11 cellular contexts compared by ENCODE assay signal in the genomic region with DNA sequence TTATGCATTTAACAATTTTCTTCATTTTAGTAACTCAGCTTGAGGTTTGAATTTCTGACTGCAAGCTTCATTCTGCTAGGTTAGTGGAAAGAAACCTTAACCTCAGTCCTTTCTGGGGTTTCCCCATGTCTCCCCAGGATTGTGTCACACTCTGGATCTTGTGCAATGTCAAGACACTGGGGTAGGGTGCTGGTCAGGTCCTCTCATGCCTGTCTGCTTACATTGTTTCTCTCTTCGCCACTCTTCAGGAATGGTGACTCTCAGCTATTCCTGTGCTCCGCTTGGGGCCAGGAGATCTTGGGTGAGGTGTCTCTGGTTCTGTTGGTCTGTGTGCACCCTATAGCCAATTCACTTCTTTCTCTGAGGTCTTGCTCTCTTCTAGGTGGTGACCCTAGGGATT. TPM values are rescaled to one million over a fixed set of nuclear protein-coding genes. Genes with fewer than 3 reads are reported as not detected.
A peak's percentile ranks its signal among the peaks of the same experiment; 100 is the strongest.
DNase-seq lines count a peak whose midpoint lies in the region; ATAC-seq and TF ChIP-seq lines count a peak whose summit lies in the region.
"Had no signal": no experiment of that assay in that cellular context is flagged by ENCODE, and none has a peak within 500 bp of the region (broad histone marks: within the 10 kb centered on the region; RNA-seq: fewer than 3 reads in every experiment).

No MANE protein-coding gene starts in this region.

- no peaks in the 10 kb centered on the region for H3K27me3 Mint-ChIP-seq in activated T-helper 1 cell treated with anti-CD3 and anti-CD28 coated beads, Interleukin-12 subunit alpha, Interleukin-12 subunit beta, Interleukin-2, Interleukin-4 antibody, amounts not matched to agents 30 ng/mL and 10 ng/mL and 1 ng/mL, durations not matched to agents 14 hours and 24 hours and 36 hours (ENCODE audit: insufficient read depth)
- H3K27me3 Mint-ChIP-seq in endothelial cell (ENCODE audit: unreplicated experiment): no peaks in the 10 kb centered on the region

- H3K4me1 ChIP-seq in lower lobe of right lung: no peaks in the 10 kb centered on the region
- H3K4me1 ChIP-seq: foreskin keratinocyte, parathyroid adenoma had no signal

- H3K4me3 ChIP-seq in lower lobe of right lung: no peak overlapping the region

- peak overlapping the region; percentile 86 for H3K27ac Mint-ChIP-seq in activated T-helper 1 cell treated with anti-CD3 and anti-CD28 coated beads, Interleukin-12 subunit alpha, Interleukin-12 subunit beta, Interleukin-2, Interleukin-4 antibody, amounts not matched to agents 30 ng/mL and 10 ng/mL and 1 ng/mL, durations not matched to agents 14 hours and 24 hours and 36 hours
- no peak overlapping the region for H3K27ac Mint-ChIP-seq in endothelial cell (ENCODE audit: unreplicated experiment)

- DNase-seq in Ammon's horn (ENCODE audit: low spot score) (peak; percentile 39), lower lobe of right lung (no peak), endothelial cell (ENCODE audit: low spot score) (no peak), DMS53 (lab: John Stamatoyannopoulos, UW) (no peak), NCI-H69 (lab: John Stamatoyannopoulos, UW) (no peak)
- peak; percentile 69 for DNase-seq in activated T-helper 1 cell treated with anti-CD3 and anti-CD28 coated beads, Interleukin-12 subunit alpha, Interleukin-12 subunit beta, Interleukin-2, Interleukin-4 antibody, amounts not matched to agents 30 ng/mL and 10 ng/mL and 1 ng/mL, durations not matched to agents 14 hours and 24 hours and 36 hours (ENCODE audit: low spot score)
- DNase-seq: NCI-H2029 treated with DMSO at 0.1 percent for 48 hours had no signal

- H3K4me3 Mint-ChIP-seq in activated T-helper 1 cell treated with anti-CD3 and anti-CD28 coated beads, Interleukin-12 subunit alpha, Interleukin-12 subunit beta, Interleukin-2, Interleukin-4 antibody, amounts not matched to agents 30 ng/mL and 10 ng/mL and 1 ng/mL, durations not matched to agents 14 hours and 24 hours and 36 hours: no peak overlapping the region
- no peak overlapping the region for H3K4me3 Mint-ChIP-seq in endothelial cell (ENCODE audit: unreplicated experiment)

- H3K9me3 ChIP-seq in lower lobe of right lung: no peaks in the 10 kb centered on the region

- H3K36me3 ChIP-seq in lower lobe of right lung: no peaks in the 10 kb centered on the region

- ATAC-seq in HG02610 (IDR thresholded peaks at IDR 0.05; ENCODE audit: unreplicated experiment) (peak; percentile 55), lower lobe of right lung (peak; percentile 52 to 54), HG02763 (IDR thresholded peaks at IDR 0.05; ENCODE audit: unreplicated experiment) (no peak)
- ATAC-seq: foreskin keratinocyte had no signal

- TF ChIP-seq CTCF in lower lobe of right lung (IDR thresholded peaks at IDR 0.05): no peak
- no peak for TF ChIP-seq CTCF in endothelial cell (IDR thresholded peaks at IDR 0.05; ENCODE audit: unreplicated experiment)

- H3K27me3 ChIP-seq in lower lobe of right lung (ENCODE audit: low read depth): no peaks in the 10 kb centered on the region
- H3K27me3 ChIP-seq: foreskin keratinocyte had no signal

- H3K27ac ChIP-seq in lower lobe of right lung: no peak overlapping the region
- H3K27ac ChIP-seq: foreskin keratinocyte, parathyroid adenoma had no signal

- peaks cover 5% of the 10 kb centered on the region for H3K9me3 Mint-ChIP-seq in activated T-helper 1 cell treated with anti-CD3 and anti-CD28 coated beads, Interleukin-12 subunit alpha, Interleukin-12 subunit beta, Interleukin-2, Interleukin-4 antibody, amounts not matched to agents 30 ng/mL and 10 ng/mL and 1 ng/mL, durations not matched to agents 14 hours and 24 hours and 36 hours
- H3K9me3 Mint-ChIP-seq in endothelial cell (ENCODE audit: unreplicated experiment): no peaks in the 10 kb centered on the region

- intact Hi-C loops in activated T-helper 1 cell treated with anti-CD3 and anti-CD28 coated beads, Interleukin-12 subunit alpha, Interleukin-12 subunit beta, Interleukin-2, Interleukin-4 antibody, amounts not matched to agents 30 ng/mL and 10 ng/mL and 1 ng/mL, durations not matched to agents 14 hours and 24 hours and 36 hours (cut with micrococcal nuclease): loop anchor here (1.0 to 5.0 kb wide), 12 partner anchors 19 to 312 kb away; no protein-coding TSS in a partner anchor
- intact Hi-C loops in lower lobe of right lung (cut with DNase I): no loop called here

- H3K4me1 Mint-ChIP-seq in activated T-helper 1 cell treated with anti-CD3 and anti-CD28 coated beads, Interleukin-12 subunit alpha, Interleukin-12 subunit beta, Interleukin-2, Interleukin-4 antibody, amounts not matched to agents 30 ng/mL and 10 ng/mL and 1 ng/mL, durations not matched to agents 14 hours and 24 hours and 36 hours (ENCODE audit: low read depth): peaks cover 74% of the 10 kb centered on the region
- H3K4me1 Mint-ChIP-seq in endothelial cell (ENCODE audit: unreplicated experiment): no peaks in the 10 kb centered on the region

- H3K36me3 Mint-ChIP-seq in activated T-helper 1 cell treated with anti-CD3 and anti-CD28 coated beads, Interleukin-12 subunit alpha, Interleukin-12 subunit beta, Interleukin-2, Interleukin-4 antibody, amounts not matched to agents 30 ng/mL and 10 ng/mL and 1 ng/mL, durations not matched to agents 14 hours and 24 hours and 36 hours (ENCODE audit: low read depth): peaks cover 5% of the 10 kb centered on the region
- H3K36me3 Mint-ChIP-seq in endothelial cell (ENCODE audit: low read depth, unreplicated experiment): no peaks in the 10 kb centered on the region

RNA-seq across cellular contexts. Expression of gene CTLA4, which starts 23.9 kb away (rescaled TPM):
- total RNA-seq in activated T-helper 1 cell treated with anti-CD3 and anti-CD28 coated beads, Interleukin-12 subunit alpha, Interleukin-12 subunit beta, Interleukin-2, Interleukin-4 antibody, amounts not matched to agents 30 ng/mL and 10 ng/mL and 1 ng/mL, durations not matched to agents 14 hours and 24 hours and 36 hours: 118 and 124 TPM in 2 replicates
- 0.86 TPM for total RNA-seq in lower lobe of right lung
- total RNA-seq in endothelial cell (ENCODE audit: unreplicated experiment): not detected
- total RNA-seq: foreskin keratinocyte had no signal

RNA-seq across cellular contexts. Expression of gene ICOS, which starts 45.1 kb away (rescaled TPM):
- total RNA-seq in activated T-helper 1 cell treated with anti-CD3 and anti-CD28 coated beads, Interleukin-12 subunit alpha, Interleukin-12 subunit beta, Interleukin-2, Interleukin-4 antibody, amounts not matched to agents 30 ng/mL and 10 ng/mL and 1 ng/mL, durations not matched to agents 14 hours and 24 hours and 36 hours: 143 and 150 TPM in 2 replicates
- 3.0 TPM for total RNA-seq in lower lobe of right lung
- not detected for total RNA-seq in endothelial cell (ENCODE audit: unreplicated experiment)
- total RNA-seq: foreskin keratinocyte had no signal

Comparison
In these comparisons a context has a peak if more than half of its experiments do, and no peak if none do; other contexts are left out.
1. DNase-seq: peak in Ammon's horn (single experiment) and activated T-helper 1 cell treated with anti-CD3 and anti-CD28 coated beads, Interleukin-12 subunit alpha, Interleukin-12 subunit beta, Interleukin-2, Interleukin-4 antibody, amounts not matched to agents 30 ng/mL and 10 ng/mL and 1 ng/mL, durations not matched to agents 14 hours and 24 hours and 36 hours (single experiment); none in lower lobe of right lung (single experiment), endothelial cell (single experiment), DMS53 (single experiment) and NCI-H69 (single experiment).
2. RNA of gene CTLA4, which starts 23.9 kb away (total RNA-seq): 118 to 124 TPM in activated T-helper 1 cell treated with anti-CD3 and anti-CD28 coated beads, Interleukin-12 subunit alpha, Interleukin-12 subunit beta, Interleukin-2, Interleukin-4 antibody, amounts not matched to agents 30 ng/mL and 10 ng/mL and 1 ng/mL, durations not matched to agents 14 hours and 24 hours and 36 hours; 0.86 TPM in lower lobe of right lung (single experiment) and not detected in endothelial cell (single experiment); every median in the first group is over 10 times any median in the second.
3. RNA of gene ICOS, which starts 45.1 kb away (total RNA-seq): 143 to 150 TPM in activated T-helper 1 cell treated with anti-CD3 and anti-CD28 coated beads, Interleukin-12 subunit alpha, Interleukin-12 subunit beta, Interleukin-2, Interleukin-4 antibody, amounts not matched to agents 30 ng/mL and 10 ng/mL and 1 ng/mL, durations not matched to agents 14 hours and 24 hours and 36 hours; 3.0 TPM in lower lobe of right lung (single experiment) and not detected in endothelial cell (single experiment); every median in the first group is over 10 times any median in the second.